8 cellular contexts compared by ENCODE assay signal in genomic region chr12:120231316-120232011, GRCh38. TPM values are rescaled to one million over a fixed set of nuclear protein-coding genes. Genes with fewer than 3 reads are reported as not detected.
DNase-seq lines count a peak whose midpoint lies in the region; ATAC-seq and TF ChIP-seq lines count a peak whose summit lies in the region.

No MANE protein-coding gene starts in this region.

- ATAC-seq in activated CD8-positive, alpha-beta memory T cell treated with anti-CD3 and anti-CD28 coated beads, Interleukin-2, amount 10 ng/mL, durations not matched to agents 7 days and 5 days, result peak; percentile 82
- peak; percentile 60 to 66 for ATAC-seq in naive thymus-derived CD8-positive, alpha-beta T cell
- ATAC-seq in stimulated activated naive CD8-positive, alpha-beta T cell treated with anti-CD3 and anti-CD28 coated beads, Interleukin-15, amount 100 ng/mL, for 72 hours, result peak; percentile 87
- ATAC-seq in HG02642 (IDR thresholded peaks at IDR 0.05; ENCODE audit: poor library complexity, unreplicated experiment) (no peak), HG03045 (IDR thresholded peaks at IDR 0.05; ENCODE audit: unreplicated experiment) (no peak)

- peak overlapping the region; percentile 63 for H3K4me3 ChIP-seq in endodermal cell (ENCODE audit: low read length)

- H3K36me3 Mint-ChIP-seq in activated CD8-positive, alpha-beta memory T cell treated with anti-CD3 and anti-CD28 coated beads, Interleukin-2, amount 10 ng/mL, durations not matched to agents 7 days and 5 days, result peaks cover 6% of the 10 kb centered on the region
- H3K36me3 Mint-ChIP-seq in endodermal cell (ENCODE audit: low read depth), result peaks cover 4% of the 10 kb centered on the region
- no peaks in the 10 kb centered on the region for H3K36me3 Mint-ChIP-seq in naive thymus-derived CD8-positive, alpha-beta T cell

- CTCF ChIA-PET in activated CD8-positive, alpha-beta memory T cell treated with anti-CD3 and anti-CD28 coated beads, Interleukin-2, amount 10 ng/mL, durations not matched to agents 7 days and 5 days (lab: Charles Lee), result interaction anchor here (0.5 to 15.1 kb wide), 10 partner anchors 9 to 1316 kb away, joined by 3 to 768 read pairs (median 6); partner anchors contain the start of genes PXN, RPLP0 and SIRT4

- DNase-seq in DMS53 treated with DMSO at 0.1 percent for 48 hours (lab: John Stamatoyannopoulos, UW; ENCODE audit: unreplicated experiment) (peak; percentile 67), NCI-H69 (lab: John Stamatoyannopoulos, UW) (peak; percentile 98), endodermal cell (peak; percentile 96)
- peak; percentile 88 for DNase-seq in activated CD8-positive, alpha-beta memory T cell treated with anti-CD3 and anti-CD28 coated beads, Interleukin-2, amount 10 ng/mL, durations not matched to agents 7 days and 5 days
- DNase-seq in naive thymus-derived CD8-positive, alpha-beta T cell, result peak in 9 of 10 donors; percentile 38 to 75 (median 50)
- DNase-seq in stimulated activated naive CD8-positive, alpha-beta T cell treated with anti-CD3 and anti-CD28 coated beads, Interleukin-15, amount 100 ng/mL, for 72 hours, result peak; percentile 60 to 86

- no peaks in the 10 kb centered on the region for H3K9me3 Mint-ChIP-seq in activated CD8-positive, alpha-beta memory T cell treated with anti-CD3 and anti-CD28 coated beads, Interleukin-2, amount 10 ng/mL, durations not matched to agents 7 days and 5 days (ENCODE audit: low read depth)
- H3K9me3 Mint-ChIP-seq in endodermal cell, result no peaks in the 10 kb centered on the region
- H3K9me3 Mint-ChIP-seq in naive thymus-derived CD8-positive, alpha-beta T cell, result no peaks in the 10 kb centered on the region
- no peaks in the 10 kb centered on the region for H3K9me3 Mint-ChIP-seq in stimulated activated naive CD8-positive, alpha-beta T cell treated with anti-CD3 and anti-CD28 coated beads, Interleukin-15, amount 100 ng/mL, for 72 hours

- POLR2A ChIA-PET in naive thymus-derived CD8-positive, alpha-beta T cell (lab: Charles Lee), result interaction anchor here (0.7 to 10.4 kb wide), 7 partner anchors 12 to 63 kb away, joined by 4 to 211 read pairs (median 16); partner anchors contain the start of genes PXN, RNU4-1, RNU4-2 and RPLP0

- peaks cover 5% of the 10 kb centered on the region for H3K36me3 ChIP-seq in endodermal cell (ENCODE audit: control insufficient read depth, insufficient read depth, low read length)

- TF ChIP-seq CTCF in endodermal cell (conservative IDR thresholded peaks at IDR 0.05), result peak; percentile 27

- H3K27ac ChIP-seq in endodermal cell (ENCODE audit: low read depth, low read length), result peak overlapping the region; percentile 93

- H3K4me3 Mint-ChIP-seq in activated CD8-positive, alpha-beta memory T cell treated with anti-CD3 and anti-CD28 coated beads, Interleukin-2, amount 10 ng/mL, durations not matched to agents 7 days and 5 days, result peak overlapping the region; percentile 51
- peak overlapping the region; percentile 48 for H3K4me3 Mint-ChIP-seq in endodermal cell
- peak overlapping the region; percentile 41 to 85 (median 77) for H3K4me3 Mint-ChIP-seq in naive thymus-derived CD8-positive, alpha-beta T cell
- H3K4me3 Mint-ChIP-seq in stimulated activated naive CD8-positive, alpha-beta T cell treated with anti-CD3 and anti-CD28 coated beads, Interleukin-15, amount 100 ng/mL, for 72 hours, result peak overlapping the region; percentile 66 to 79

- H3K27me3 ChIP-seq in endodermal cell (ENCODE audit: control insufficient read depth, insufficient read depth, low read length, poor library complexity, severe bottlenecking), result no peaks in the 10 kb centered on the region

- H3K9ac ChIP-seq in endodermal cell (ENCODE audit: extremely low read depth, low read length, poor library complexity, severe bottlenecking), result peak overlapping the region; percentile 90

- peaks cover 66% of the 10 kb centered on the region for H3K4me1 ChIP-seq in endodermal cell (ENCODE audit: control insufficient read depth, insufficient read depth, low read length)

- H3K27me3 Mint-ChIP-seq in activated CD8-positive, alpha-beta memory T cell treated with anti-CD3 and anti-CD28 coated beads, Interleukin-2, amount 10 ng/mL, durations not matched to agents 7 days and 5 days, result no peaks in the 10 kb centered on the region
- no peaks in the 10 kb centered on the region for H3K27me3 Mint-ChIP-seq in endodermal cell (ENCODE audit: insufficient read depth)
- H3K27me3 Mint-ChIP-seq in naive thymus-derived CD8-positive, alpha-beta T cell, result no peaks in the 10 kb centered on the region
- no peaks in the 10 kb centered on the region for H3K27me3 Mint-ChIP-seq in stimulated activated naive CD8-positive, alpha-beta T cell treated with anti-CD3 and anti-CD28 coated beads, Interleukin-15, amount 100 ng/mL, for 72 hours

- 47% methylated on average over 3 of the region's 3 CpGs; no CpG with 5 or more reads in 1 of the 2 experiments for WGBS in endodermal cell (ENCODE audit: insufficient coverage in 1 of 2, insufficient read length in 1 of 2), 2 experiments

- H3K4me1 Mint-ChIP-seq in activated CD8-positive, alpha-beta memory T cell treated with anti-CD3 and anti-CD28 coated beads, Interleukin-2, amount 10 ng/mL, durations not matched to agents 7 days and 5 days, result peaks cover 85% of the 10 kb centered on the region
- H3K4me1 Mint-ChIP-seq in endodermal cell, result peaks cover 85% of the 10 kb centered on the region
- H3K4me1 Mint-ChIP-seq in naive thymus-derived CD8-positive, alpha-beta T cell, result peaks cover 42 to 99% (median 91%) of the 10 kb centered on the region in 4 donors
- peaks cover 93% of the 10 kb centered on the region for H3K4me1 Mint-ChIP-seq in stimulated activated naive CD8-positive, alpha-beta T cell treated with anti-CD3 and anti-CD28 coated beads, Interleukin-15, amount 100 ng/mL, for 72 hours

- H3K9me3 ChIP-seq in endodermal cell (ENCODE audit: control insufficient read depth, low read length), result no peaks in the 10 kb centered on the region

- H3K27ac Mint-ChIP-seq in activated CD8-positive, alpha-beta memory T cell treated with anti-CD3 and anti-CD28 coated beads, Interleukin-2, amount 10 ng/mL, durations not matched to agents 7 days and 5 days, result peak overlapping the region; percentile 90
- H3K27ac Mint-ChIP-seq in endodermal cell, result peak overlapping the region; percentile 99
- H3K27ac Mint-ChIP-seq in naive thymus-derived CD8-positive, alpha-beta T cell, result peak overlapping the region; percentile 58 to 95 (median 91)
- peak overlapping the region; percentile 91 to 97 for H3K27ac Mint-ChIP-seq in stimulated activated naive CD8-positive, alpha-beta T cell treated with anti-CD3 and anti-CD28 coated beads, Interleukin-15, amount 100 ng/mL, for 72 hours

RNA-seq across cellular contexts. Expression of gene RPLP0, which starts 30.6 kb away (rescaled TPM):
- total RNA-seq in activated CD8-positive, alpha-beta memory T cell treated with anti-CD3 and anti-CD28 coated beads, Interleukin-2, amount 10 ng/mL, durations not matched to agents 7 days and 5 days, result 1,000 to 10,000 TPM; 1,755 to 2,356 TPM
- 1,000 to 10,000 TPM; 2,153 to 2,485 TPM for total RNA-seq in endodermal cell
- 3,202 TPM for polyA plus RNA-seq in endodermal cell (2013, experiment 1 of 2)
- polyA plus RNA-seq in endodermal cell (2013, experiment 2 of 2), result 2,907 TPM
- 1,000 to 10,000 TPM; 1,511 to 1,568 TPM for total RNA-seq in naive thymus-derived CD8-positive, alpha-beta T cell
- polyA plus RNA-seq in naive thymus-derived CD8-positive, alpha-beta T cell, result 1,000 to 10,000 TPM; 1,821 to 2,320 (median 1,964) TPM

RNA-seq across cellular contexts. Expression of gene PXN, which starts 34.1 kb away (rescaled TPM):
- total RNA-seq in activated CD8-positive, alpha-beta memory T cell treated with anti-CD3 and anti-CD28 coated beads, Interleukin-2, amount 10 ng/mL, durations not matched to agents 7 days and 5 days, result 100 to 1,000 TPM in 1 of 2 experiments, 10 to 100 TPM in 1; 69.3 to 146 TPM
- 10 to 100 TPM; 58.4 to 92.7 TPM for total RNA-seq in endodermal cell
- 42.1 TPM for polyA plus RNA-seq in endodermal cell (2013, experiment 1 of 2)
- polyA plus RNA-seq in endodermal cell (2013, experiment 2 of 2), result 44.5 TPM
- total RNA-seq in naive thymus-derived CD8-positive, alpha-beta T cell, result 10 to 100 TPM; 93.9 to 96.6 TPM
- 10 to 100 TPM; 64.3 to 95.6 (median 80.4) TPM for polyA plus RNA-seq in naive thymus-derived CD8-positive, alpha-beta T cell

RNA-seq across cellular contexts. Expression of gene GCN1, which starts 36.9 kb away (rescaled TPM):
- 100 to 1,000 TPM; 126 to 151 TPM for total RNA-seq in activated CD8-positive, alpha-beta memory T cell treated with anti-CD3 and anti-CD28 coated beads, Interleukin-2, amount 10 ng/mL, durations not matched to agents 7 days and 5 days
- total RNA-seq in endodermal cell, result 100 to 1,000 TPM; 133 to 143 TPM
- 51.2 TPM for polyA plus RNA-seq in endodermal cell (2013, experiment 1 of 2)
- polyA plus RNA-seq in endodermal cell (2013, experiment 2 of 2), result 52.7 TPM
- total RNA-seq in naive thymus-derived CD8-positive, alpha-beta T cell, result 100 to 1,000 TPM; 132 to 133 TPM
- polyA plus RNA-seq in naive thymus-derived CD8-positive, alpha-beta T cell, result 10 to 100 TPM; 14.9 to 28.3 (median 23.8) TPM

Comparison
In these comparisons a context has a peak if more than half of its experiments do, and no peak if none do; other contexts are left out.
1. ATAC-seq: peak in activated CD8-positive, alpha-beta memory T cell treated with anti-CD3 and anti-CD28 coated beads, Interleukin-2, amount 10 ng/mL, durations not matched to agents 7 days and 5 days (single experiment), naive thymus-derived CD8-positive, alpha-beta T cell (2 of 2) and stimulated activated naive CD8-positive, alpha-beta T cell treated with anti-CD3 and anti-CD28 coated beads, Interleukin-15, amount 100 ng/mL, for 72 hours (single experiment); none in HG02642 (single experiment) and HG03045 (single experiment).
2. Peak in every context shown above with its lines, with median percentiles within 50 percentile points of each other: DNase-seq, H3K27ac Mint-ChIP-seq and H3K4me3 Mint-ChIP-seq.